ENCODE assay signal across 28 cellular contexts in the genomic region with DNA sequence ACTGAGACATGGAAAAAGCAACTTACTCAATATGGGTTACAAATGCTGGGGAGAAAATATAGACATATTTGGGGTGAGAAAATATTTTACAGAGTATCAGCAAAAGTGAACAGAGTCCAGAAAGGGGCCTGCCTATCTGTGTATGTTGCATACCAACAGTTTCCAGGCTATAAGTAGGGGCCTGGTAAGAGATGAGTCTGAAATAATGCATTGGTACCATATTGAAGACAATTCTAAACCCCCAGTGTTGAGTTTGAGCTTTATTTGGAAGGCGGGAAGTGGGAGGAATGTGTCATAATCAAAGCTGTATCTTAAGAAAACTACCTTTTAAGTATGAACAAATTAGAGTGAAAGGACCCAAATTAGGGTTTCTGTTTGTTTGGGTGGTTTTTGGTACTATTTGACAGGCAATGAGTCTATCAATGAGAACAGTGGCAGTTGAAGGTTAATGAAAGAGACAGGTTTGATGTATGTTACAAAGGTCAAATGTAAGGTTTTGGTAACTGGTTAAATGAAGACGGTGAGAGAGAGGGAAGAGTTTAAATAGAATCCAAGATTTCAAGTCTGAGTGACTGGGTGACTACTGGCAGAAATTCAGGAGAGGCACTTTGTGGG.
"Had no signal": no experiment of that assay in that cellular context is flagged by ENCODE, and none has a peak within 500 bp of the region (broad histone marks: within the 10 kb centered on the region; RNA-seq: fewer than 3 reads in every experiment).

No MANE protein-coding gene starts in this region.

- H3K27ac Mint-ChIP-seq: activated CD4-positive, alpha-beta memory T cell treated with anti-CD3 and anti-CD28 coated beads for 36 hours; activated CD4-positive, alpha-beta T cell treated with anti-CD3 and anti-CD28 coated beads, Interleukin-2, amount 10 ng/mL, durations not matched to agents 24 days and 14 days; activated naive CD8-positive, alpha-beta T cell; activated T-cell treated with anti-CD3 and anti-CD28 coated beads, Interleukin-2, amount 50 U/mL, for 72 hours; brain; T-helper 17 cell; WTC11 had no signal

- H3K36me3 Mint-ChIP-seq: activated CD4-positive, alpha-beta memory T cell treated with anti-CD3 and anti-CD28 coated beads for 36 hours; brain; WTC11 had no signal

- H3K4me1 ChIP-seq: ascending aorta, breast epithelium, esophagus squamous epithelium, gastroesophageal sphincter, heart right ventricle had no signal

- H3K36me3 ChIP-seq: ascending aorta, breast epithelium, cardiac muscle cell, colonic mucosa, esophagus squamous epithelium, gastroesophageal sphincter, heart right ventricle had no signal

- H3K4me3 ChIP-seq: ascending aorta, breast epithelium, cardiac muscle cell, colonic mucosa, esophagus squamous epithelium, gastroesophageal sphincter, heart right ventricle had no signal

- H3K9me3 Mint-ChIP-seq: activated CD4-positive, alpha-beta memory T cell treated with anti-CD3 and anti-CD28 coated beads for 36 hours; activated CD4-positive, alpha-beta T cell treated with anti-CD3 and anti-CD28 coated beads, Interleukin-2, amount 10 ng/mL, durations not matched to agents 24 days and 14 days; activated T-cell treated with anti-CD3 and anti-CD28 coated beads, Interleukin-2, amount 50 U/mL, for 72 hours; brain; T-helper 2 cell treated with Interferon-gamma antibody and Interleukin-4, amounts not matched to agents 5 μg/mL and 100 μg/mL, for 36 hours; WTC11 had no signal

- H3K27ac ChIP-seq: ascending aorta, breast epithelium, cardiac muscle cell, colonic mucosa, epithelial cell of prostate, esophagus squamous epithelium, gastroesophageal sphincter, heart right ventricle had no signal

- H3K9me3 ChIP-seq: ascending aorta, breast epithelium, colonic mucosa, esophagus squamous epithelium, gastroesophageal sphincter, heart right ventricle had no signal

- ATAC-seq: gastroesophageal sphincter, heart right ventricle, T-helper 17 cell, WTC11 had no signal

- H3K27me3 Mint-ChIP-seq: activated CD4-positive, alpha-beta memory T cell treated with anti-CD3 and anti-CD28 coated beads for 36 hours; activated CD4-positive, alpha-beta T cell treated with anti-CD3 and anti-CD28 coated beads, Interleukin-2, amount 10 ng/mL, durations not matched to agents 24 days and 14 days; activated naive CD8-positive, alpha-beta T cell; brain; T-helper 17 cell had no signal

- H3K27me3 ChIP-seq: ascending aorta, breast epithelium, cardiac muscle cell, colonic mucosa, esophagus squamous epithelium, gastroesophageal sphincter, heart right ventricle had no signal

- H3K4me3 Mint-ChIP-seq: activated CD4-positive, alpha-beta memory T cell treated with anti-CD3 and anti-CD28 coated beads for 36 hours; activated naive CD8-positive, alpha-beta T cell; brain; T-helper 17 cell; T-helper 2 cell treated with Interferon-gamma antibody and Interleukin-4, amounts not matched to agents 5 μg/mL and 100 μg/mL, for 36 hours; WTC11 had no signal

- DNase-seq: activated CD4-positive, alpha-beta memory T cell treated with anti-CD3 and anti-CD28 coated beads for 36 hours; activated CD4-positive, alpha-beta T cell treated with anti-CD3 and anti-CD28 coated beads for 1 hour; activated CD4-positive, alpha-beta T cell treated with anti-CD3 and anti-CD28 coated beads, Interleukin-2, amount 10 ng/mL, durations not matched to agents 24 days and 14 days; activated CD8-positive, alpha-beta memory T cell treated with anti-CD3 and anti-CD28 coated beads for 24 hours; activated effector memory CD4-positive, alpha-beta T cell treated with Interleukin-2 at 50 U/mL for 16 hours; activated gamma-delta T cell treated with Interleukin-2 at 50 U/mL for 16 hours; activated naive CD4-positive, alpha-beta T cell treated with anti-CD3 and anti-CD28 coated beads, Interleukin-2, amount 50 U/mL, for 16 hours; activated naive CD4-positive, alpha-beta T cell treated with Interleukin-2 at 50 U/mL for 16 hours; activated T-cell treated with anti-CD3 and anti-CD28 coated beads, Interleukin-2, amount 50 U/mL, for 72 hours; central memory CD4-positive, alpha-beta T cell; cerebellar nuclear complex; colonic mucosa; effector CD8-positive, alpha-beta T cell; esophagus squamous epithelium; foreskin melanocyte; heart right ventricle; T-helper 1 cell; T-helper 17 cell; T1000 had no signal
